In the genomic region with DNA sequence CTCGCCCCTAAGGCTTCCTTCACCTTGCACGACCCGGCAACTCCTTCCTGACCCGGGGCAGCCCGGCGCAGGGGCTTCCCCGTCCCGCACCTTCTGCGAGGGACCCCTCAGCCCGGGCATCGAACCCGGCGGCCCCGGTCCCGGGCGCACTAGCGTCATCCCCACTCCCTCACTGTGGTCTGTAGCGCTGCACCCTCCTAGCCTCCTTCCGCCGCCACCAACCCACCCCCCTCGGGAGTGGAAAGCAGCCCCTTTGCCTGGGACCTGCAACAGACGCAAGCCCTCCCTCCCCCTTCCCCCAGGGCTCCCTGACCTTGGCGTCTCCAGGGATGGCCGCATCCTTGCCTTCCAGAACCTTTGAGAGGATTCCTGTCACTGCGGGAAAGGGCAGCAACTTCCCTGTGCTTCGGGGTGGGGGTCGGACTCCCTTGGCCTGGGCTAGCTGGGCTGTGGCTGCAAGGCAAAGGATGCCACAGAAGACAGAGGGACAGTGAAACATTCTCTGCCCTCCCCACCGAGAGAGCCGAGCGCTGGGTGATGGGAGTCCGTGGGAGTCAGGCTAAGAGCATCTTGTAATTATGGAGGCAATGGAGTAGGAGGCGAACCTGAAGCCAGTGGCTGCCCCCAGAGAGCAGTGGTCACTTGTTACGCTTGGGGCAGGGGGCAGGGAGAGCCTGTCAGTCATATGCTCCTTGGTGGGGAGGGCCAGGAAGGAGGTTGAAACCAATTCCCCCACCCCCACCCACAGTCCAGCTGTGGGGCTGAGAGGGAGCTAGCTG, we compare ENCODE assay signal across 1 cellular context.
TF ChIP-seq lines count a peak whose summit lies in the region.

No MANE protein-coding gene starts in this region.

TF ChIP-seq in GM23338, 12 proteins besides CTCF, POLR2A, EP300 and RAD21 (continued from another document):
- TF ChIP-seq, protein P1, sequence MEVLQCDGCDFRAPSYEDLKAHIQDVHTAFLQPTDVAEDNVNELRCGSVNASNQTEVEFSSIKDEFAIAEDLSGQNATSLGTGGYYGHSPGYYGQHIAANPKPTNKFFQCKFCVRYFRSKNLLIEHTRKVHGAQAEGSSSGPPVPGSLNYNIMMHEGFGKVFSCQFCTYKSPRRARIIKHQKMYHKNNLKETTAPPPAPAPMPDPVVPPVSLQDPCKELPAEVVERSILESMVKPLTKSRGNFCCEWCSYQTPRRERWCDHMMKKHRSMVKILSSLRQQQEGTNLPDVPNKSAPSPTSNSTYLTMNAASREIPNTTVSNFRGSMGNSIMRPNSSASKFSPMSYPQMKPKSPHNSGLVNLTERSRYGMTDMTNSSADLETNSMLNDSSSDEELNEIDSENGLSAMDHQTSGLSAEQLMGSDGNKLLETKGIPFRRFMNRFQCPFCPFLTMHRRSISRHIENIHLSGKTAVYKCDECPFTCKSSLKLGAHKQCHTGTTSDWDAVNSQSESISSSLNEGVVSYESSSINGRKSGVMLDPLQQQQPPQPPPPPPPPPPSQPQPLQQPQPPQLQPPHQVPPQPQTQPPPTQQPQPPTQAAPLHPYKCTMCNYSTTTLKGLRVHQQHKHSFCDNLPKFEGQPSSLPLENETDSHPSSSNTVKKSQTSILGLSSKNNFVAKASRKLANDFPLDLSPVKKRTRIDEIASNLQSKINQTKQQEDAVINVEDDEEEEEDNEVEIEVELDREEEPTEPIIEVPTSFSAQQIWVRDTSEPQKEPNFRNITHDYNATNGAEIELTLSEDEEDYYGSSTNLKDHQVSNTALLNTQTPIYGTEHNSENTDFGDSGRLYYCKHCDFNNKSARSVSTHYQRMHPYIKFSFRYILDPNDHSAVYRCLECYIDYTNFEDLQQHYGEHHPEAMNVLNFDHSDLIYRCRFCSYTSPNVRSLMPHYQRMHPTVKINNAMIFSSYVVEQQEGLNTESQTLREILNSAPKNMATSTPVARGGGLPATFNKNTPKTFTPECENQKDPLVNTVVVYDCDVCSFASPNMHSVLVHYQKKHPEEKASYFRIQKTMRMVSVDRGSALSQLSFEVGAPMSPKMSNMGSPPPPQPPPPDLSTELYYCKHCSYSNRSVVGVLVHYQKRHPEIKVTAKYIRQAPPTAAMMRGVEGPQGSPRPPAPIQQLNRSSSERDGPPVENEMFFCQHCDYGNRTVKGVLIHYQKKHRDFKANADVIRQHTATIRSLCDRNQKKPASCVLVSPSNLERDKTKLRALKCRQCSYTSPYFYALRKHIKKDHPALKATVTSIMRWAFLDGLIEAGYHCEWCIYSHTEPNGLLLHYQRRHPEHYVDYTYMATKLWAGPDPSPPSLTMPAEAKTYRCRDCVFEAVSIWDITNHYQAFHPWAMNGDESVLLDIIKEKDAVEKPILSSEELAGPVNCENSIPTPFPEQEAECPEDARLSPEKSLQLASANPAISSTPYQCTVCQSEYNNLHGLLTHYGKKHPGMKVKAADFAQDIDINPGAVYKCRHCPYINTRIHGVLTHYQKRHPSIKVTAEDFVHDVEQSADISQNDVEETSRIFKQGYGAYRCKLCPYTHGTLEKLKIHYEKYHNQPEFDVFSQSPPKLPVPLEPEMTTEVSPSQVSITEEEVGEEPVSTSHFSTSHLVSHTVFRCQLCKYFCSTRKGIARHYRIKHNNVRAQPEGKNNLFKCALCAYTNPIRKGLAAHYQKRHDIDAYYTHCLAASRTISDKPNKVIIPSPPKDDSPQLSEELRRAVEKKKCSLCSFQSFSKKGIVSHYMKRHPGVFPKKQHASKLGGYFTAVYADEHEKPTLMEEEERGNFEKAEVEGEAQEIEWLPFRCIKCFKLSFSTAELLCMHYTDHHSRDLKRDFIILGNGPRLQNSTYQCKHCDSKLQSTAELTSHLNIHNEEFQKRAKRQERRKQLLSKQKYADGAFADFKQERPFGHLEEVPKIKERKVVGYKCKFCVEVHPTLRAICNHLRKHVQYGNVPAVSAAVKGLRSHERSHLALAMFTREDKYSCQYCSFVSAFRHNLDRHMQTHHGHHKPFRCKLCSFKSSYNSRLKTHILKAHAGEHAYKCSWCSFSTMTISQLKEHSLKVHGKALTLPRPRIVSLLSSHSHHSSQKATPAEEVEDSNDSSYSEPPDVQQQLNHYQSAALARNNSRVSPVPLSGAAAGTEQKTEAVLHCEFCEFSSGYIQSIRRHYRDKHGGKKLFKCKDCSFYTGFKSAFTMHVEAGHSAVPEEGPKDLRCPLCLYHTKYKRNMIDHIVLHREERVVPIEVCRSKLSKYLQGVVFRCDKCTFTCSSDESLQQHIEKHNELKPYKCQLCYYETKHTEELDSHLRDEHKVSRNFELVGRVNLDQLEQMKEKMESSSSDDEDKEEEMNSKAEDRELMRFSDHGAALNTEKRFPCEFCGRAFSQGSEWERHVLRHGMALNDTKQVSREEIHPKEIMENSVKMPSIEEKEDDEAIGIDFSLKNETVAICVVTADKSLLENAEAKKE (CRISPR knock-in tag; IDR thresholded peaks at IDR 0.05) = no peak
- no peak for TF ChIP-seq EZH2phosphoT487 (IDR thresholded peaks at IDR 0.05; ENCODE audit: unreplicated experiment)
- TF ChIP-seq CREB1 (CRISPR knock-in tag; IDR thresholded peaks at IDR 0.05; ENCODE audit: low read depth) = no peak
- no peak for TF ChIP-seq STAT1 (IDR thresholded peaks at IDR 0.05; ENCODE audit: unreplicated experiment)
- TF ChIP-seq, protein P2, sequence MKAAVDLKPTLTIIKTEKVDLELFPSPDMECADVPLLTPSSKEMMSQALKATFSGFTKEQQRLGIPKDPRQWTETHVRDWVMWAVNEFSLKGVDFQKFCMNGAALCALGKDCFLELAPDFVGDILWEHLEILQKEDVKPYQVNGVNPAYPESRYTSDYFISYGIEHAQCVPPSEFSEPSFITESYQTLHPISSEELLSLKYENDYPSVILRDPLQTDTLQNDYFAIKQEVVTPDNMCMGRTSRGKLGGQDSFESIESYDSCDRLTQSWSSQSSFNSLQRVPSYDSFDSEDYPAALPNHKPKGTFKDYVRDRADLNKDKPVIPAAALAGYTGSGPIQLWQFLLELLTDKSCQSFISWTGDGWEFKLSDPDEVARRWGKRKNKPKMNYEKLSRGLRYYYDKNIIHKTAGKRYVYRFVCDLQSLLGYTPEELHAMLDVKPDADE (IDR thresholded peaks at IDR 0.05) = no peak
